Comparison of ENCODE assay signal across 8 cellular contexts in the genomic region with DNA sequence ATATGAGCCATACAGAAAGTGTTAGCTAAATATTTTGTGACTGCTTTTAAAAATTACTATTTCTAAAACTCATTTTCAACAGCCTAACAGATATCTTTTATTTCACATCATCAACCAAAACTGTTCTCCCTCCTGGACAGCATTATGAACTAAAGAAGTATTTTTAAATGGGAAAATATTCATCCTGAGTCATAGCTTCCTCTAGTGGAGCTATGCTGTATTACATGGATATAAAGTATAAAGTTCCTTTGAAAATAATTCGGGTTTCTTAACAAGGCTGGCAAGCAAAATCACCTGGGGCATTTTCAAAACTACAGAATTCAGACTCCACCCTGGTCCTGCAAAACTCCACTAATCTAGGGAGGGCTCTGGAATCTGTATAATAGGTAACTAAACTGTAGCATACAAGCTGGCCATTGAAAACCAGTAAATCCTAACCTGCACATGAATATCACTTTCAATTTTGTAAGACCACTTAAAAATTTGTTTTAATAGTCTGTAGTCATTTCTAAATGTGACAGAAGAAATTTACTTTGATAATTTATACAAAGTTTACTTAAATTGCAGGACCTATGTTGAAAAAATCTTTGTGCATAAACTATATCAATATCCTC. TPM values are rescaled to one million over a fixed set of nuclear protein-coding genes. Genes with fewer than 3 reads are reported as not detected.
DNase-seq lines count a peak whose midpoint lies in the region; ATAC-seq, FAIRE-seq and TF ChIP-seq lines count a peak whose summit lies in the region.

No MANE protein-coding gene starts in this region.

- H3K9me3 ChIP-seq in AG04450 (ENCODE audit: control insufficient read depth, insufficient read depth, low read length) (no peaks in the 10 kb centered on the region), MM.1S (replicated peaks; ENCODE audit: insufficient read depth, low read length) (no peaks in the 10 kb centered on the region), lower lobe of right lung (no peaks in the 10 kb centered on the region)

- H3K27me3 ChIP-seq in AG04450 (ENCODE audit: control insufficient read depth, insufficient read depth, low read length) (no peaks in the 10 kb centered on the region), MM.1S (replicated peaks; ENCODE audit: insufficient read depth, low read length) (no peaks in the 10 kb centered on the region), lower lobe of right lung (ENCODE audit: low read depth) (no peaks in the 10 kb centered on the region)

- H3K4me3 ChIP-seq in AG04450 (ENCODE audit: low read depth, low read length) (no peak overlapping the region), MM.1S (ENCODE audit: low read length) (no peak overlapping the region), lower lobe of right lung (no peak overlapping the region)

- no peaks in the 10 kb centered on the region for H3K4me1 ChIP-seq in MM.1S (ENCODE audit: low read length)
- H3K4me1 ChIP-seq in lower lobe of right lung, result no peaks in the 10 kb centered on the region

- DNase-seq in AG04450 (ENCODE audit: low read depth, low spot score) (no peak), GM18507 (ENCODE audit: extremely low spot score, insufficient read length, low read depth) (no peak), MM.1S (peak; percentile 42), amniotic epithelial cell (ENCODE audit: low read depth) (peak; percentile 25), lower lobe of right lung (no peak), HK-2 (ENCODE audit: unreplicated experiment) (no peak)
- DNase-seq in stimulated activated CD4-positive, alpha-beta T cell treated with anti-CD3 and anti-CD28 coated beads, Interleukin-15, amount 100 ng/mL, for 24 hours, result no peak

- no peaks in the 10 kb centered on the region for H3K79me2 ChIP-seq in MM.1S (ENCODE audit: low read length)

- no peak overlapping the region for H3K27ac ChIP-seq in AG04450 (ENCODE audit: low read depth, low read length)
- no peak overlapping the region for H3K27ac ChIP-seq in MM.1S (ENCODE audit: low read length)
- H3K27ac ChIP-seq in lower lobe of right lung, result no peak overlapping the region

- peak; percentile 46 to 54 for ATAC-seq in lower lobe of right lung
- no peak for ATAC-seq in GM21737 (IDR thresholded peaks at IDR 0.05; ENCODE audit: unreplicated experiment)

- no peaks in the 10 kb centered on the region for H4K20me1 ChIP-seq in MM.1S (ENCODE audit: insufficient read depth, low read length)

- POLR2A ChIA-PET in AG04450 (lab: Yijun Ruan, JAX), result no interaction called here

- H2AFZ ChIP-seq in MM.1S (ENCODE audit: low read length), result no peak overlapping the region

- CTCF ChIA-PET in AG04450 (lab: Charles Lee), result interaction anchor here (0.6 to 7.3 kb wide), 29 partner anchors 9 to 639 kb away, joined by 3 to 161 read pairs (median 5); a partner anchor contains a TSS

- intact Hi-C loops in lower lobe of right lung (cut with DNase I), result no loop called here

- TF ChIP-seq CTCF in AG04450 (IDR thresholded peaks at IDR 0.05; ENCODE audit: low read depth, low read length) (peak; percentile 88), MM.1S (IDR thresholded peaks at IDR 0.05; ENCODE audit: low read length) (peak; percentile 85), lower lobe of right lung (IDR thresholded peaks at IDR 0.05) (peak; percentile 71)

- peak; percentile 41 for FAIRE-seq in GM18507 (lab: Jason Lieb, UNC)

- 0 out of 2 replicates have a peak overlapping the region, but pooled peaks have one; percentile 17 for H3K4me2 ChIP-seq in MM.1S (ENCODE audit: low read depth, low read length)

- H3K9me2 ChIP-seq in MM.1S (replicated peaks; ENCODE audit: insufficient read depth, low read length), result no peaks in the 10 kb centered on the region

- H3F3A ChIP-seq in MM.1S (ENCODE audit: insufficient read depth, low read length), result no peaks in the 10 kb centered on the region

- no peak overlapping the region for H3K9ac ChIP-seq in MM.1S (ENCODE audit: low read length)

- H3K36me3 ChIP-seq in MM.1S (replicated peaks; ENCODE audit: insufficient read depth, low read length), result no peaks in the 10 kb centered on the region
- no peaks in the 10 kb centered on the region for H3K36me3 ChIP-seq in lower lobe of right lung

RNA-seq across cellular contexts. Expression of a gene that starts 53.5 kb away (rescaled TPM):
- not detected in 2 replicates for polyA plus RNA-seq in AG04450 (2011; rRNA removed)
- polyA minus RNA-seq in AG04450 (2011; rRNA and poly(A)+ RNA removed), result not detected in 2 replicates
- 21.1 TPM for total RNA-seq in lower lobe of right lung

Comparison
In these comparisons a context has a peak if more than half of its experiments do, and no peak if none do; other contexts are left out.
1. DNase-seq: peak in MM.1S (single experiment) and amniotic epithelial cell (single experiment); none in AG04450 (single experiment), GM18507 (single experiment), lower lobe of right lung (single experiment), stimulated activated CD4-positive, alpha-beta T cell treated with anti-CD3 and anti-CD28 coated beads, Interleukin-15, amount 100 ng/mL, for 24 hours (single experiment) and HK-2 (single experiment).
2. Peak in every context shown above with its lines, with median percentiles within 50 percentile points of each other: CTCF ChIP-seq.